In the genomic region with DNA sequence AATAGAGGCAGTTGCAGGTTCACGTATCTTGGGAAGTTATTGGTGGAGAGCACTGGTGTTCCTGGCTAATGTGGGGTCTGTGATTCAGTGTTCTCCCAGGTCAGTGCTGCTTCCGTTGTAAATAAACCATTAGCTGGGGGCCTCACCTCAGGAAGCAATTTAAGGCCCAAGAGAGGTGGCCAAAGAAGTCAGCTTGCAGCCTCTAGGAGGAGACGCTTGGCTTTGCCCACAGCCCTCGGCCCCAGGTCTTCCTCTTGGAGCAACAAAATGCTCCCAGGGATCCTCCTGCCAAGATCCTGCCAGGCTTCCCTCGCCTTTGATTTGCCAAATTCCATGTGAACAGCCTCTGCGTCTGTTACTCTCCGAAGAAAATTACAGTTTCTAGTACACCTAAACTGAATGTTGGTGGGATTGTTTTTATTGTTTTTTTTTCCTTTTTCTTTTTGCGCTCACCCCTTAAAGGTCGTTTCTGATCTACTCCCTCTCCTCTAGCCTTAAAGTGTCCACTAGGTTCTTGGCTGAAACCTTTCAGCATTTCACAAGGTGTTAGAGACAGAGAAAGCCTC, we compare ENCODE assay signal across 15 cellular contexts.
DNase-seq lines count a peak whose midpoint lies in the region; ATAC-seq and TF ChIP-seq lines count a peak whose summit lies in the region.
"Had no signal": no experiment of that assay in that cellular context is flagged by ENCODE, and none has a peak within 500 bp of the region (broad histone marks: within the 10 kb centered on the region; RNA-seq: fewer than 3 reads in every experiment).

No MANE protein-coding gene starts in this region.

- peak; percentile 72 for ATAC-seq in WTC11
- no peak for ATAC-seq in thoracic aorta (ENCODE audit: insufficient number of reproducible peaks, low FRiP score, low read depth)
- no peak for ATAC-seq in GM18909 (IDR thresholded peaks at IDR 0.05; ENCODE audit: poor library complexity, unreplicated experiment)

- no peaks in the 10 kb centered on the region for H3K36me3 ChIP-seq in thoracic aorta
- H3K36me3 ChIP-seq: BLaER1 treated with 17β-estradiol and CSF1 and Interleukin-3, amounts not matched to agents 10 nM and 100 nM had no signal

- H3K36me3 Mint-ChIP-seq in HFFc6 (ENCODE audit: low read depth) (no peaks in the 10 kb centered on the region), WTC11 (no peaks in the 10 kb centered on the region), glutamatergic neuron (ENCODE audit: unreplicated experiment) (no peaks in the 10 kb centered on the region)
- no peaks in the 10 kb centered on the region for H3K36me3 Mint-ChIP-seq in activated T-cell treated with anti-CD3 and anti-CD28 coated beads, Interleukin-2, amount 50 U/mL, for 24 hours (ENCODE audit: low read depth)
- H3K36me3 Mint-ChIP-seq: activated naive CD8-positive, alpha-beta T cell treated with anti-CD3 and anti-CD28 coated beads, Interleukin-2, amount 10 ng/mL, durations not matched to agents 7 days and 5 days had no signal

- H3K9me3 ChIP-seq in thoracic aorta: no peaks in the 10 kb centered on the region
- H3K9me3 ChIP-seq: BLaER1 treated with 17β-estradiol and CSF1 and Interleukin-3, amounts not matched to agents 10 nM and 100 nM had no signal

- peak overlapping the region; percentile 20 for H3K4me3 ChIP-seq in thoracic aorta
- H3K4me3 ChIP-seq: BLaER1 treated with 17β-estradiol and CSF1 and Interleukin-3, amounts not matched to agents 10 nM and 100 nM had no signal

- DNase-seq in HFFc6 (no peak), WTC11 (ENCODE audit: low spot score) (no peak), glutamatergic neuron (no peak), thoracic aorta (ENCODE audit: low spot score) (no peak), retina (no peak), SIG-M5 (lab: John Stamatoyannopoulos, UW) (no peak)
- no peak for DNase-seq in activated T-cell treated with anti-CD3 and anti-CD28 coated beads, Interleukin-2, amount 50 U/mL, for 24 hours
- DNase-seq: activated CD4-positive, alpha-beta T cell treated with anti-CD3 and anti-CD28 coated beads for 4 hours; activated naive CD8-positive, alpha-beta T cell treated with anti-CD3 and anti-CD28 coated beads, Interleukin-2, amount 10 ng/mL, durations not matched to agents 7 days and 5 days; activated T-cell treated with anti-CD3 and anti-CD28 coated beads for 4 hours; cortex of kidney; NCI-H510A had no signal

- H3K27me3 ChIP-seq in thoracic aorta (replicated peaks; ENCODE audit: insufficient read depth): no peaks in the 10 kb centered on the region
- H3K27me3 ChIP-seq: BLaER1 treated with 17β-estradiol and CSF1 and Interleukin-3, amounts not matched to agents 10 nM and 100 nM had no signal

- CTCF ChIA-PET in WTC11 (lab: Charles Lee): interaction anchor here (0.8 to 1.1 kb wide), 3 partner anchors 9 to 52 kb away, joined by 3 read pairs; no protein-coding TSS in a partner anchor

- TF ChIP-seq CTCF in HFFc6 (IDR thresholded peaks at IDR 0.05) (no peak), WTC11 (IDR thresholded peaks at IDR 0.05) (no peak), glutamatergic neuron (IDR thresholded peaks at IDR 0.05; ENCODE audit: partially characterized antibody, unreplicated experiment) (no peak), thoracic aorta (IDR thresholded peaks at IDR 0.05) (no peak)

- H3K4me1 Mint-ChIP-seq in HFFc6 (ENCODE audit: low read depth): peaks cover 6% of the 10 kb centered on the region
- H3K4me1 Mint-ChIP-seq in WTC11: peaks cover 11% of the 10 kb centered on the region
- peaks cover 4% of the 10 kb centered on the region for H3K4me1 Mint-ChIP-seq in glutamatergic neuron (ENCODE audit: low read depth, unreplicated experiment)
- no peaks in the 10 kb centered on the region for H3K4me1 Mint-ChIP-seq in activated T-cell treated with anti-CD3 and anti-CD28 coated beads, Interleukin-2, amount 50 U/mL, for 24 hours (ENCODE audit: low read depth)

- H3K27me3 Mint-ChIP-seq in HFFc6 (ENCODE audit: insufficient read depth) (peaks cover 3% of the 10 kb centered on the region; the same call in 1 of the 2 replicates), WTC11 (ENCODE audit: low read depth) (no peaks in the 10 kb centered on the region), glutamatergic neuron (ENCODE audit: unreplicated experiment) (peaks cover 6% of the 10 kb centered on the region)
- no peaks in the 10 kb centered on the region for H3K27me3 Mint-ChIP-seq in activated T-cell treated with anti-CD3 and anti-CD28 coated beads, Interleukin-2, amount 50 U/mL, for 24 hours
- H3K27me3 Mint-ChIP-seq: activated naive CD8-positive, alpha-beta T cell treated with anti-CD3 and anti-CD28 coated beads, Interleukin-2, amount 10 ng/mL, durations not matched to agents 7 days and 5 days had no signal

- H3K9me3 Mint-ChIP-seq in HFFc6: no peaks in the 10 kb centered on the region
- no peaks in the 10 kb centered on the region for H3K9me3 Mint-ChIP-seq in WTC11
- H3K9me3 Mint-ChIP-seq in glutamatergic neuron (ENCODE audit: unreplicated experiment): peaks cover 2% of the 10 kb centered on the region
- no peaks in the 10 kb centered on the region for H3K9me3 Mint-ChIP-seq in activated T-cell treated with anti-CD3 and anti-CD28 coated beads, Interleukin-2, amount 50 U/mL, for 24 hours
- H3K9me3 Mint-ChIP-seq: activated naive CD8-positive, alpha-beta T cell treated with anti-CD3 and anti-CD28 coated beads, Interleukin-2, amount 10 ng/mL, durations not matched to agents 7 days and 5 days; T-helper 1 cell treated with Interleukin-12 subunit alpha and Interleukin-12 subunit beta and Interleukin-4 antibody, amounts not matched to agents 30 μg/mL and 1 μg/mL, for 36 hours had no signal

- H3K4me1 ChIP-seq in thoracic aorta (ENCODE audit: control insufficient read depth in 1 of 2, low read depth in 2 of 2): peaks cover 15 to 47% of the 10 kb centered on the region in 2 donors

- H3K27ac Mint-ChIP-seq in HFFc6 (peak overlapping the region; percentile 90), WTC11 (no peak overlapping the region), glutamatergic neuron (ENCODE audit: unreplicated experiment) (peak overlapping the region; percentile 12)
- no peak overlapping the region for H3K27ac Mint-ChIP-seq in activated T-cell treated with anti-CD3 and anti-CD28 coated beads, Interleukin-2, amount 50 U/mL, for 24 hours
- H3K27ac Mint-ChIP-seq: activated naive CD8-positive, alpha-beta T cell treated with anti-CD3 and anti-CD28 coated beads, Interleukin-2, amount 10 ng/mL, durations not matched to agents 7 days and 5 days; T-helper 1 cell treated with Interleukin-12 subunit alpha and Interleukin-12 subunit beta and Interleukin-4 antibody, amounts not matched to agents 30 μg/mL and 1 μg/mL, for 36 hours had no signal

- H3K4me3 Mint-ChIP-seq in HFFc6 (peak overlapping the region; percentile 59), WTC11 (no peak overlapping the region), glutamatergic neuron (ENCODE audit: unreplicated experiment) (no peak overlapping the region)
- H3K4me3 Mint-ChIP-seq in activated T-cell treated with anti-CD3 and anti-CD28 coated beads, Interleukin-2, amount 50 U/mL, for 24 hours: no peak overlapping the region
- H3K4me3 Mint-ChIP-seq: activated naive CD8-positive, alpha-beta T cell treated with anti-CD3 and anti-CD28 coated beads, Interleukin-2, amount 10 ng/mL, durations not matched to agents 7 days and 5 days; T-helper 1 cell treated with Interleukin-12 subunit alpha and Interleukin-12 subunit beta and Interleukin-4 antibody, amounts not matched to agents 30 μg/mL and 1 μg/mL, for 36 hours had no signal

- POLR2A ChIA-PET in WTC11 (lab: Charles Lee): no interaction called here

- H3K27ac ChIP-seq in thoracic aorta: peak overlapping the region; percentile 55 to 74
- H3K27ac ChIP-seq: BLaER1 treated with 17β-estradiol and CSF1 and Interleukin-3, amounts not matched to agents 10 nM and 100 nM had no signal

TF ChIP-seq in WTC11, 78 proteins besides CTCF, POLR2A, EP300 and RAD21 (continues in another document):
- TF ChIP-seq AR (CRISPR knock-in tag; IDR thresholded peaks at IDR 0.05) (no peak), CREM (CRISPR knock-in tag; IDR thresholded peaks at IDR 0.05) (no peak), ZNF671 (CRISPR knock-in tag; IDR thresholded peaks at IDR 0.05) (no peak), ESRRA (CRISPR knock-in tag; IDR thresholded peaks at IDR 0.05; ENCODE audit: borderline replicate concordance) (no peak), MXD4 (CRISPR knock-in tag; IDR thresholded peaks at IDR 0.05; ENCODE audit: borderline replicate concordance) (no peak), ZNF232 (CRISPR knock-in tag; IDR thresholded peaks at IDR 0.05) (no peak), NFATC4 (CRISPR knock-in tag; IDR thresholded peaks at IDR 0.05) (no peak)

Comparison
In these comparisons a context has a peak if more than half of its experiments do, and no peak if none do; other contexts are left out.
1. H3K27ac Mint-ChIP-seq: peak in HFFc6 (single experiment) and glutamatergic neuron (single experiment); none in WTC11 (single experiment) and activated T-cell treated with anti-CD3 and anti-CD28 coated beads, Interleukin-2, amount 50 U/mL, for 24 hours (single experiment).